8 cellular contexts compared by ENCODE assay signal in genomic region chr22:42180349-42180842, GRCh38. TPM values are rescaled to one million over a fixed set of nuclear protein-coding genes. Genes with fewer than 3 reads are reported as not detected.
A peak's percentile ranks its signal among the peaks of the same experiment; 100 is the strongest.
DNase-seq lines count a peak whose midpoint lies in the region; ATAC-seq, FAIRE-seq and TF ChIP-seq lines count a peak whose summit lies in the region.

No MANE protein-coding gene starts in this region.

- no peak for TF ChIP-seq POLR2A in GM12892 (IDR thresholded peaks at IDR 0.05; ENCODE audit: low read depth, low read length)

- no peaks in the 10 kb centered on the region for H3K27me3 ChIP-seq in H7 (ENCODE audit: control insufficient read depth, insufficient read depth, low read length)

- intact Hi-C loops in posterior cingulate gyrus (cut with DNase I), result no loop called here

- no peak for TF ChIP-seq CTCF in epithelial cell of esophagus (IDR thresholded peaks at IDR 0.05; ENCODE audit: insufficient read depth, low read depth, low read length, missing control alignments)

- peak; percentile 14 for FAIRE-seq in GM12892 (lab: Jason Lieb, UNC)

- peak; percentile 70 to 74 for ATAC-seq in activated CD4-positive, CD25-positive, alpha-beta regulatory T cell treated with anti-CD3 and anti-CD28 coated beads, Interleukin-2, amount 50 U/mL, for 24 hours
- ATAC-seq in GM21825 (IDR thresholded peaks at IDR 0.05; ENCODE audit: unreplicated experiment), result no peak

- H3K4me3 ChIP-seq in epithelial cell of esophagus (ENCODE audit: low read length), result no peak overlapping the region
- H3K4me3 ChIP-seq in H7 (ENCODE audit: insufficient read depth, low read depth, low read length), result no peak overlapping the region

- DNase-seq in GM12892 (ENCODE audit: insufficient read length) (no peak), epithelial cell of esophagus (ENCODE audit: low read depth) (peak; percentile 19), posterior cingulate gyrus (peak in 6 of 10 donors; percentile 36 to 92 (median 71)), H7 (no peak), SKM-1 treated with dmso at 0.1 percent for 144 hours (lab: John Stamatoyannopoulos, UW; ENCODE audit: unreplicated experiment) (no peak), NCI-H1930 (lab: John Stamatoyannopoulos, UW) (no peak)

- no peaks in the 10 kb centered on the region; the same call in 1 of the 2 replicates for H3K36me3 ChIP-seq in H7 (replicated peaks; ENCODE audit: control insufficient read depth, insufficient read depth, low read length)

RNA-seq across cellular contexts. Expression of gene CYP2D6, which starts 49.8 kb away (rescaled TPM):
- polyA plus RNA-seq in GM12892 (2012; ENCODE audit: missing spikeins), result 1.4 TPM
- 1.0 and 1.4 TPM in 2 replicates for total RNA-seq in H7 (2014; rRNA removed; shearing (Covaris generic))

Comparison
In these comparisons a context has a peak if more than half of its experiments do, and no peak if none do; other contexts are left out.
1. DNase-seq: peak in epithelial cell of esophagus (single experiment) and posterior cingulate gyrus (6 of 10); none in GM12892 (single experiment), H7 (single experiment), SKM-1 treated with dmso at 0.1 percent for 144 hours (single experiment) and NCI-H1930 (0 of 2).